Comparison of ENCODE assay signal across 1 cellular context in genomic region chr2:238061310-238062202, GRCh38.
TF ChIP-seq lines count a peak whose summit lies in the region.

No MANE protein-coding gene starts in this region.

TF ChIP-seq in HepG2, 621 proteins besides CTCF, POLR2A, EP300 and RAD21 (continued from another document and continues in another):
- TF ChIP-seq PBX2 (CRISPR knock-in tag; IDR thresholded peaks at IDR 0.05) (no peak), MBNL3 (CRISPR knock-in tag; conservative IDR thresholded peaks at IDR 0.05) (no peak), DMTF1 (CRISPR knock-in tag; IDR thresholded peaks at IDR 0.05) (no peak), ZNF253 (CRISPR knock-in tag; IDR thresholded peaks at IDR 0.05; ENCODE audit: borderline replicate concordance) (no peak), MIER3 (CRISPR knock-in tag; IDR thresholded peaks at IDR 0.05; ENCODE audit: borderline replicate concordance) (no peak), ZNF737 (CRISPR knock-in tag; IDR thresholded peaks at IDR 0.05; ENCODE audit: borderline replicate concordance) (no peak), ZNF501 (CRISPR knock-in tag; IDR thresholded peaks at IDR 0.05) (no peak), ELF4 (CRISPR knock-in tag; IDR thresholded peaks at IDR 0.05; ENCODE audit: borderline replicate concordance) (no peak), TEF (CRISPR knock-in tag; IDR thresholded peaks at IDR 0.05) (no peak), ZBTB39 (CRISPR knock-in tag; IDR thresholded peaks at IDR 0.05) (peak; percentile 48; the same call in 1 of the 2 replicates), ZXDC (CRISPR knock-in tag; IDR thresholded peaks at IDR 0.05) (no peak), HNRNPK (IDR thresholded peaks at IDR 0.05; ENCODE audit: low read depth, low read length, poor library complexity, severe bottlenecking) (no peak), ZSCAN5A (CRISPR knock-in tag; IDR thresholded peaks at IDR 0.05; ENCODE audit: borderline replicate concordance) (0 out of 2 replicates have a peak, but pooled peaks have one; percentile 29), SOX13 (IDR thresholded peaks at IDR 0.05) (no peak), SOX13 (CRISPR knock-in tag; conservative IDR thresholded peaks at IDR 0.05 in 1 of 2, IDR thresholded peaks at IDR 0.05 in 1 of 2) (no peak), MXD3 (CRISPR knock-in tag; IDR thresholded peaks at IDR 0.05) (no peak; the same call in 1 of the 2 replicates), ZNF75D (CRISPR knock-in tag; IDR thresholded peaks at IDR 0.05; ENCODE audit: borderline replicate concordance) (no peak), ISX (CRISPR knock-in tag; conservative IDR thresholded peaks at IDR 0.05) (no peak), ZNF512 (CRISPR knock-in tag; IDR thresholded peaks at IDR 0.05) (no peak), ZNF768 (CRISPR knock-in tag; IDR thresholded peaks at IDR 0.05) (no peak; the same call in 1 of the 2 replicates), FIP1L1 (IDR thresholded peaks at IDR 0.05; ENCODE audit: borderline replicate concordance, insufficient read depth, low read depth, low read length) (no peak), ZNF20 (CRISPR knock-in tag; IDR thresholded peaks at IDR 0.05) (no peak), ZGPAT (CRISPR knock-in tag; IDR thresholded peaks at IDR 0.05) (no peak), AGO1 (IDR thresholded peaks at IDR 0.05; ENCODE audit: low read depth, low read length, poor library complexity, severe bottlenecking) (no peak), BHLHE40 (IDR thresholded peaks at IDR 0.05; ENCODE audit: low read length) (no peak), SMARCC2 (IDR thresholded peaks at IDR 0.05) (no peak), ATF1 (CRISPR knock-in tag; IDR thresholded peaks at IDR 0.05) (no peak), ZNF7 (CRISPR knock-in tag; IDR thresholded peaks at IDR 0.05) (no peak), ZNF607 (CRISPR knock-in tag; IDR thresholded peaks at IDR 0.05; ENCODE audit: borderline replicate concordance) (no peak), ZNF549 (CRISPR knock-in tag; IDR thresholded peaks at IDR 0.05) (no peak), ZNF547 (CRISPR knock-in tag; IDR thresholded peaks at IDR 0.05) (no peak), JARID2 (CRISPR knock-in tag; IDR thresholded peaks at IDR 0.05; ENCODE audit: insufficient replicate concordance) (no peak), PATZ1 (CRISPR knock-in tag; IDR thresholded peaks at IDR 0.05) (no peak), CREB3 (CRISPR knock-in tag; IDR thresholded peaks at IDR 0.05) (no peak), ETV6 (CRISPR knock-in tag; conservative IDR thresholded peaks at IDR 0.05) (no peak), ZNF652 (CRISPR knock-in tag; IDR thresholded peaks at IDR 0.05; ENCODE audit: borderline replicate concordance, low read depth) (no peak), ZNF776 (CRISPR knock-in tag; IDR thresholded peaks at IDR 0.05) (no peak), AFF4 (CRISPR knock-in tag; IDR thresholded peaks at IDR 0.05) (no peak)
